27 cellular contexts compared by ENCODE assay signal in the genomic region with DNA sequence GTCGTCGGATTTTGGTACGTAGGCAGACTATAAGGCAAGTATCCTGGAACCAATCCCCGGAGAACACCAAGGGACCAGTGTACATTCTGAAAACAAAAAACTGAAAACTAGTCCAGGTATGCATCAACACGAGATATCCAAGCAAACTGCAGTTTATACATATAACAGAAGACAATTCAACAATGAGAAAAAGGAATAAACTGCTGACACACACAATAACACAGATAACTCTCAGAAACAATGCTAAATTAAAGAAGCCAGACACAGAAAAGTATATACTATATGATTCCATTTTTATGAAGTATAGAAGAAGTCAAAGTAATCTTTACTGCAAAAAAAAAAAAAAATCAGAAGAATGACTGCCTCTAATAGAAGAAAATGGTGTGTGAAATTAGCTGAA.
"Had no signal": no experiment of that assay in that cellular context is flagged by ENCODE, and none has a peak within 500 bp of the region (broad histone marks: within the 10 kb centered on the region; RNA-seq: fewer than 3 reads in every experiment).

No MANE protein-coding gene starts in this region.

- H3K4me3 ChIP-seq: colonic mucosa, gastrocnemius medialis, lower lobe of right lung, ovary, smooth muscle cell, suprapubic skin had no signal

- H3K27ac ChIP-seq: colonic mucosa, epithelial cell of prostate, lower lobe of right lung, ovary, suprapubic skin had no signal

- H3K27me3 Mint-ChIP-seq: dendritic cell treated with granulocyte-macrophage colony-stimulating factor and Interleukin-4, amounts not matched to agents 40 ng/mL and 50 ng/mL, for 4 days; naive thymus-derived CD8-positive, alpha-beta T cell; stimulated activated naive CD8-positive, alpha-beta T cell treated with anti-CD3 and anti-CD28 coated beads, Interleukin-15, amount 100 ng/mL, for 72 hours; type B pancreatic cell had no signal

- DNase-seq: colonic mucosa; effector CD8-positive, alpha-beta T cell; endodermal cell; foreskin fibroblast; gastrocnemius medialis; head of caudate nucleus; left ventricle myocardium superior; lower lobe of right lung; naive thymus-derived CD8-positive, alpha-beta T cell; nephron progenitor cell; occipital lobe; ovary; posterior cingulate gyrus; retina; stimulated activated CD4-positive, alpha-beta T cell treated with anti-CD3 and anti-CD28 coated beads, Interleukin-12 subunit alpha, Interleukin-12 subunit beta, amount 100 ng/mL, for 4 hours; stimulated activated CD4-positive, alpha-beta T cell treated with anti-CD3 and anti-CD28 coated beads, Interleukin-1b, Interleukin-23, amount 100 ng/mL, for 48 hours; stimulated activated CD4-positive, alpha-beta T cell treated with anti-CD3 and anti-CD28 coated beads, Interleukin-4, amount 100 ng/mL, for 1 hour; stimulated activated CD8-positive, alpha-beta memory T cell treated with anti-CD3 and anti-CD28 coated beads, Interleukin-4, amount 100 ng/mL, for 48 hours; stimulated activated naive CD4-positive, alpha-beta T cell; stimulated activated naive CD8-positive, alpha-beta T cell treated with anti-CD3 and anti-CD28 coated beads, Interleukin-15, amount 100 ng/mL, for 72 hours had no signal

- ATAC-seq: esophagus mucosa; gastrocnemius medialis; left ventricle myocardium superior; lower lobe of right lung; naive thymus-derived CD8-positive, alpha-beta T cell; sciatic nerve; stimulated activated naive CD8-positive, alpha-beta T cell treated with anti-CD3 and anti-CD28 coated beads, Interleukin-15, amount 100 ng/mL, for 72 hours had no signal

- H3K4me2 ChIP-seq: smooth muscle cell had no signal

- H3K36me3 ChIP-seq: colonic mucosa, gastrocnemius medialis, lower lobe of right lung, ovary, suprapubic skin had no signal

- H3K27me3 ChIP-seq: colonic mucosa, gastrocnemius medialis, ovary, suprapubic skin had no signal

- H3K9me3 ChIP-seq: colonic mucosa, gastrocnemius medialis, lower lobe of right lung, ovary, suprapubic skin had no signal

- H3K27ac Mint-ChIP-seq: dendritic cell treated with granulocyte-macrophage colony-stimulating factor and Interleukin-4, amounts not matched to agents 40 ng/mL and 50 ng/mL, for 4 days; endodermal cell; nephron progenitor cell; stimulated activated naive CD8-positive, alpha-beta T cell treated with anti-CD3 and anti-CD28 coated beads, Interleukin-15, amount 100 ng/mL, for 72 hours; type B pancreatic cell had no signal

- H3K4me3 Mint-ChIP-seq: dendritic cell treated with granulocyte-macrophage colony-stimulating factor and Interleukin-4, amounts not matched to agents 40 ng/mL and 50 ng/mL, for 4 days; endodermal cell; naive thymus-derived CD8-positive, alpha-beta T cell; stimulated activated naive CD8-positive, alpha-beta T cell treated with anti-CD3 and anti-CD28 coated beads, Interleukin-15, amount 100 ng/mL, for 72 hours; type B pancreatic cell had no signal

- H3K9me3 Mint-ChIP-seq: dendritic cell treated with granulocyte-macrophage colony-stimulating factor and Interleukin-4, amounts not matched to agents 40 ng/mL and 50 ng/mL, for 4 days; type B pancreatic cell had no signal
